19 cellular contexts compared by ENCODE assay signal in genomic region chr14:68486033-68486732, GRCh38.
DNase-seq lines count a peak whose midpoint lies in the region; ATAC-seq and TF ChIP-seq lines count a peak whose summit lies in the region.
"Had no signal": no experiment of that assay in that cellular context is flagged by ENCODE, and none has a peak within 500 bp of the region (broad histone marks: within the 10 kb centered on the region; RNA-seq: fewer than 3 reads in every experiment).

No MANE protein-coding gene starts in this region.

- no peak overlapping the region for H3K27ac ChIP-seq in left ventricle myocardium inferior (replicated peaks)
- H3K27ac ChIP-seq: coronary artery, gastroesophageal sphincter had no signal

- H3K27me3 ChIP-seq in left ventricle myocardium inferior (ENCODE audit: low read depth) = no peaks in the 10 kb centered on the region
- H3K27me3 ChIP-seq: gastroesophageal sphincter had no signal

- DNase-seq in COR-L47 (lab: John Stamatoyannopoulos, UW) (peak; percentile 41), NCI-H2081 (lab: John Stamatoyannopoulos, UW) (peak; percentile 34 to 79), left colon (no peak), renal cortical epithelial cell (ENCODE audit: low read depth) (peak; percentile 30), left ventricle myocardium inferior (no peak)
- DNase-seq: activated CD4-positive, alpha-beta memory T cell treated with anti-CD3 and anti-CD28 coated beads, Interleukin-2, amount 10 ng/mL, durations not matched to agents 7 days and 5 days; activated effector memory CD4-positive, alpha-beta T cell treated with anti-CD3 and anti-CD28 coated beads, Interleukin-2, amount 50 U/mL, for 16 hours; activated T-cell treated with anti-CD3 and anti-CD28 coated beads for 4 hours; amniotic stem cell; IMR-90; NCI-H1436; NCI-H526 treated with DMSO at 0.1 percent for 48 hours; posterior cingulate gyrus; T-helper 9 cell had no signal

- H3K4me1 ChIP-seq in left ventricle myocardium inferior = peaks cover 21% of the 10 kb centered on the region

- ATAC-seq in left colon = peak; percentile 27
- no peak for ATAC-seq in HG02970 (IDR thresholded peaks at IDR 0.05; ENCODE audit: low FRiP score, unreplicated experiment)
- no peak for ATAC-seq in HG03378 (IDR thresholded peaks at IDR 0.05; ENCODE audit: unreplicated experiment)
- ATAC-seq: gastroesophageal sphincter; natural killer cell treated with Interleukin-12 subunit alpha and Interleukin-12 subunit beta and Interleukin-15 and Interleukin-18, amount 100 ng/mL, for 72 hours had no signal

- no peak overlapping the region for H3K4me3 ChIP-seq in left ventricle myocardium inferior
- H3K4me3 ChIP-seq: coronary artery, gastroesophageal sphincter had no signal

- intact Hi-C loops in left colon (cut with DNase I, micrococcal nuclease) = no loop called here
- intact Hi-C loops in left ventricle myocardium inferior (cut with micrococcal nuclease) = no loop called here

- H3K9me3 ChIP-seq in left ventricle myocardium inferior (replicated peaks) = no peaks in the 10 kb centered on the region
- H3K9me3 ChIP-seq: gastroesophageal sphincter had no signal

- H3K36me3 ChIP-seq in left ventricle myocardium inferior = no peaks in the 10 kb centered on the region
- H3K36me3 ChIP-seq: gastroesophageal sphincter had no signal

- TF ChIP-seq CTCF in left ventricle myocardium inferior (IDR thresholded peaks at IDR 0.05; ENCODE audit: borderline replicate concordance) = no peak

Comparison
In these comparisons a context has a peak if more than half of its experiments do, and no peak if none do; other contexts are left out.
1. DNase-seq: peak in COR-L47 (single experiment), NCI-H2081 (2 of 2) and renal cortical epithelial cell (single experiment); none in left colon (0 of 2) and left ventricle myocardium inferior (single experiment).